ENCODE assay signal across 11 cellular contexts in genomic region chr20:3071266-3071609, GRCh38. TPM values are rescaled to one million over a fixed set of nuclear protein-coding genes. Genes with fewer than 3 reads are reported as not detected.
DNase-seq lines count a peak whose midpoint lies in the region; ATAC-seq and TF ChIP-seq lines count a peak whose summit lies in the region.
"Had no signal": no experiment of that assay in that cellular context is flagged by ENCODE, and none has a peak within 500 bp of the region (broad histone marks: within the 10 kb centered on the region; RNA-seq: fewer than 3 reads in every experiment).

No MANE protein-coding gene starts in this region.

- no peak for TF ChIP-seq POLR2A in ovary (IDR thresholded peaks at IDR 0.05)

- 72 to 87% (median 82%) methylated on average over 16 of the region's 16 CpGs for WGBS in ovary, 3 donors

- H4K20me1 ChIP-seq in GM23338 (replicated peaks; ENCODE audit: insufficient read depth): no peaks in the 10 kb centered on the region

- H3K79me2 ChIP-seq in GM23338 (replicated peaks; ENCODE audit: insufficient read depth): no peaks in the 10 kb centered on the region

- H3K4me2 ChIP-seq in GM23338: peak overlapping the region; percentile 79

- no peak overlapping the region for H3K9ac ChIP-seq in duodenal mucosa (ENCODE audit: low read depth in 1 of 2, low read length in 2 of 2)

- intact Hi-C loops in ovary (cut with DNase I): no loop called here

- 0 out of 2 replicates have a peak, but pooled peaks cover 3% of the 10 kb centered on the region for H3F3A ChIP-seq in GM23338 (replicated peaks; ENCODE audit: low read depth)

- H3K27ac Mint-ChIP-seq in GM23338: no peak overlapping the region
- peak overlapping the region in 9 of 10 donors; percentile 51 to 90 (median 82) for H3K27ac Mint-ChIP-seq in naive thymus-derived CD8-positive, alpha-beta T cell

- TF ChIP-seq CTCF in AG04450 (IDR thresholded peaks at IDR 0.05; ENCODE audit: low read depth, low read length): no peak
- no peak for TF ChIP-seq CTCF in GM23338 (conservative IDR thresholded peaks at IDR 0.05; ENCODE audit: low read depth in 2 of 2)
- TF ChIP-seq CTCF in GM10266 (IDR thresholded peaks at IDR 0.05; ENCODE audit: control insufficient read depth, insufficient read depth, low read depth, missing control alignments): no peak
- no peak for TF ChIP-seq CTCF in ovary (IDR thresholded peaks at IDR 0.05)

- H3K36me3 ChIP-seq in GM23338 (ENCODE audit: insufficient read depth) (no peaks in the 10 kb centered on the region), duodenal mucosa (ENCODE audit: control insufficient read depth in 1 of 2, insufficient read depth in 2 of 2, low read length in 2 of 2) (no peaks in the 10 kb centered on the region), ovary (no peaks in the 10 kb centered on the region)

- peaks cover 23% of the 10 kb centered on the region for H3K4me1 Mint-ChIP-seq in GM23338
- peaks cover 11 to 31% (median 18%) of the 10 kb centered on the region in 4 donors for H3K4me1 Mint-ChIP-seq in naive thymus-derived CD8-positive, alpha-beta T cell

- no peaks in the 10 kb centered on the region for H3K9me3 Mint-ChIP-seq in GM23338
- no peaks in the 10 kb centered on the region for H3K9me3 Mint-ChIP-seq in naive thymus-derived CD8-positive, alpha-beta T cell

- POLR2A ChIA-PET in AG04450 (lab: Yijun Ruan, JAX): no interaction called here
- POLR2A ChIA-PET in naive thymus-derived CD8-positive, alpha-beta T cell (lab: Charles Lee): interaction anchor here (0.9 to 5.6 kb wide), 7 partner anchors 17 to 88 kb away, joined by 3 to 63 read pairs (median 4); partner anchors contain the start of genes FASTKD5, MRPS26 and UBOX5

- H3K9me3 ChIP-seq in AG04450 (ENCODE audit: control insufficient read depth, insufficient read depth, low read length) (peaks cover 5% of the 10 kb centered on the region; the same call in 1 of the 2 replicates), duodenal mucosa (ENCODE audit: control insufficient read depth in 1 of 2, low read length in 2 of 2) (no peaks in the 10 kb centered on the region), ovary (no peaks in the 10 kb centered on the region)

- H3K27me3 ChIP-seq in AG04450 (ENCODE audit: control insufficient read depth, insufficient read depth, low read length) (peaks cover 30% of the 10 kb centered on the region), GM23338 (ENCODE audit: insufficient read depth) (peaks cover 42% of the 10 kb centered on the region), duodenal mucosa (ENCODE audit: control insufficient read depth in 1 of 2, insufficient read depth in 2 of 2, low read length in 2 of 2) (no peaks in the 10 kb centered on the region), ovary (no peaks in the 10 kb centered on the region)

- DNase-seq in AG04450 (ENCODE audit: low read depth, low spot score): no peak
- no peak for DNase-seq in GM23338 (ENCODE audit: low spot score)
- no peak for DNase-seq in naive thymus-derived CD8-positive, alpha-beta T cell
- DNase-seq in effector CD4-positive, alpha-beta T cell: no peak
- DNase-seq in GM10266 (ENCODE audit: extremely low spot score): no peak
- DNase-seq in NCI-H345 (lab: John Stamatoyannopoulos, UW): no peak
- no peak for DNase-seq in ovary
- DNase-seq: NCI-H82 had no signal

- H3K27me3 Mint-ChIP-seq in GM23338 (ENCODE audit: insufficient read depth, low read depth, poor library complexity): peaks cover 32% of the 10 kb centered on the region
- H3K27me3 Mint-ChIP-seq in naive thymus-derived CD8-positive, alpha-beta T cell: peaks cover 0 to 1% (median 0%) of the 10 kb centered on the region in 5 donors

- peak overlapping the region; percentile 70 for H3K4me3 Mint-ChIP-seq in GM23338
- peak overlapping the region; percentile 74 to 93 (median 86) for H3K4me3 Mint-ChIP-seq in naive thymus-derived CD8-positive, alpha-beta T cell

- no peak for TF ChIP-seq EP300 in ovary (IDR thresholded peaks at IDR 0.05)

- no peak overlapping the region for H3K27ac ChIP-seq in AG04450 (ENCODE audit: low read depth, low read length)
- no peak overlapping the region for H3K27ac ChIP-seq in GM23338 (ENCODE audit: low read depth)
- H3K27ac ChIP-seq in duodenal mucosa (ENCODE audit: low read depth, low read length): no peak overlapping the region
- H3K27ac ChIP-seq in ovary: no peak overlapping the region

- peak overlapping the region; percentile 97 for H2AFZ ChIP-seq in GM23338

- no peak for ATAC-seq in GM23338
- no peak for ATAC-seq in naive thymus-derived CD8-positive, alpha-beta T cell

- H3K36me3 Mint-ChIP-seq in GM23338 (ENCODE audit: low read depth): no peaks in the 10 kb centered on the region
- H3K36me3 Mint-ChIP-seq in naive thymus-derived CD8-positive, alpha-beta T cell: peaks cover 0 to 4% (median 2%) of the 10 kb centered on the region in 3 donors

- CTCF ChIA-PET in AG04450 (lab: Charles Lee): no interaction called here

- H3K4me1 ChIP-seq in GM23338 (ENCODE audit: insufficient read depth) (peaks cover 7% of the 10 kb centered on the region; the same call in 1 of the 2 replicates), duodenal mucosa (ENCODE audit: control insufficient read depth in 1 of 2, insufficient read depth in 2 of 2, low read length in 2 of 2) (peaks cover 5 to 23% of the 10 kb centered on the region in 2 donors), ovary (ENCODE audit: insufficient read depth) (no peaks in the 10 kb centered on the region)

- 0 out of 2 replicates have a peak, but pooled peaks cover 3% of the 10 kb centered on the region for H3K9me2 ChIP-seq in GM23338 (ENCODE audit: insufficient read depth)

- 0 out of 2 replicates have a peak overlapping the region, but pooled peaks have one; percentile 48 for H3K4me3 ChIP-seq in AG04450 (ENCODE audit: low read depth, low read length)
- peak overlapping the region; percentile 64 for H3K4me3 ChIP-seq in GM23338
- peak overlapping the region; percentile 47 to 61 for H3K4me3 ChIP-seq in duodenal mucosa (ENCODE audit: low read depth in 1 of 2, low read length in 2 of 2)
- no peak overlapping the region for H3K4me3 ChIP-seq in ovary

TF ChIP-seq in GM23338, 12 proteins besides CTCF, POLR2A, EP300 and RAD21:
- TF ChIP-seq ETS1 (IDR thresholded peaks at IDR 0.05): no peak

RNA-seq across cellular contexts. Expression of gene OXT, which starts 0.2 kb away (rescaled TPM):
- polyA plus RNA-seq in AG04450 (2011; rRNA removed) (not detected in 2 replicates), GM23338 (2016; fragmentation: Nextera tagmentation; extraction: Ambion mirVana) (1.5 and 3.5 TPM in 2 replicates), ovary (under 1 TPM in 1 of 2 donors, not detected in 1; 0.86 TPM)
- not detected in 2 replicates for polyA minus RNA-seq in AG04450 (2011; rRNA and poly(A)+ RNA removed)
- total RNA-seq in GM23338 (2014; rRNA removed; shearing (Covaris generic)): not detected in 2 replicates
- total RNA-seq in naive thymus-derived CD8-positive, alpha-beta T cell: 1 to 10 TPM; 2.2 to 2.6 TPM
- polyA plus RNA-seq in naive thymus-derived CD8-positive, alpha-beta T cell: 1 to 10 TPM in 1 of 3 donors, under 1 TPM in 2; 0.53 to 2.2 (median 0.91) TPM
- under 1 TPM in 1 of 7 donors, not detected in 6; 0.61 TPM for total RNA-seq in ovary
- total RNA-seq: M059J, renal cortical epithelial cell had no signal

RNA-seq across cellular contexts. Expression of gene AVP, which starts 13.3 kb away (rescaled TPM):
- polyA plus RNA-seq in AG04450 (2011; rRNA removed) (not detected in 2 replicates), GM23338 (2016; fragmentation: Nextera tagmentation; extraction: Ambion mirVana) (0.60 and 1.4 TPM in 2 replicates), ovary (not detected)
- not detected in 2 replicates for polyA minus RNA-seq in AG04450 (2011; rRNA and poly(A)+ RNA removed)
- not detected in 2 replicates for total RNA-seq in GM23338 (2014; rRNA removed; shearing (Covaris generic))
- total RNA-seq in naive thymus-derived CD8-positive, alpha-beta T cell: not detected
- polyA plus RNA-seq in naive thymus-derived CD8-positive, alpha-beta T cell: not detected
- total RNA-seq in ovary: not detected
- total RNA-seq: M059J, renal cortical epithelial cell had no signal

RNA-seq across cellular contexts. Expression of gene MRPS26, which starts 25.4 kb away (rescaled TPM):
- polyA plus RNA-seq in AG04450 (2011; rRNA removed): 22.8 and 27.2 TPM in 2 replicates
- 9.1 and 12.0 TPM in 2 replicates for polyA minus RNA-seq in AG04450 (2011; rRNA and poly(A)+ RNA removed)
- 103 and 105 TPM in 2 replicates for total RNA-seq in GM23338 (2014; rRNA removed; shearing (Covaris generic))
- 154 and 158 TPM in 2 replicates for polyA plus RNA-seq in GM23338 (2016; fragmentation: Nextera tagmentation; extraction: Ambion mirVana)
- 10 to 100 TPM; 27.6 to 28.4 TPM for total RNA-seq in naive thymus-derived CD8-positive, alpha-beta T cell
- 10 to 100 TPM; 59.2 to 81.8 (median 75.6) TPM for polyA plus RNA-seq in naive thymus-derived CD8-positive, alpha-beta T cell
- 10 to 100 TPM; 40.8 to 65.8 (median 51.9) TPM for total RNA-seq in ovary
- polyA plus RNA-seq in ovary: 10 to 100 TPM; 18.4 to 65.6 TPM

RNA-seq across cellular contexts. Expression of gene GNRH2, which starts 27.8 kb away (rescaled TPM):
- not detected in 2 replicates for polyA plus RNA-seq in AG04450 (2011; rRNA removed)
- 0.61 TPM in 1 of 2 replicates, not detected in the other for polyA minus RNA-seq in AG04450 (2011; rRNA and poly(A)+ RNA removed)
- not detected in 2 replicates for total RNA-seq in GM23338 (2014; rRNA removed; shearing (Covaris generic))
- not detected in 2 replicates for polyA plus RNA-seq in GM23338 (2016; fragmentation: Nextera tagmentation; extraction: Ambion mirVana)
- 1 to 10 TPM; 1.5 to 1.9 TPM for total RNA-seq in naive thymus-derived CD8-positive, alpha-beta T cell
- polyA plus RNA-seq in naive thymus-derived CD8-positive, alpha-beta T cell: not detected
- total RNA-seq in ovary: 1 to 10 TPM in 1 of 7 donors, under 1 TPM in 4, not detected in 2; 0.73 to 1.2 (median 0.95) TPM
- 1 to 10 TPM in 1 of 2 donors, not detected in 1; 2.2 TPM for polyA plus RNA-seq in ovary
- total RNA-seq: M059J, renal cortical epithelial cell had no signal
